ENCODE assay signal across 26 cellular contexts in genomic region chr12:95213119-95213518, GRCh38. TPM values are rescaled to one million over a fixed set of nuclear protein-coding genes. Genes with fewer than 3 reads are reported as not detected.
DNase-seq lines count a peak whose midpoint lies in the region; ATAC-seq and TF ChIP-seq lines count a peak whose summit lies in the region.
"Had no signal": no experiment of that assay in that cellular context is flagged by ENCODE, and none has a peak within 500 bp of the region (broad histone marks: within the 10 kb centered on the region; RNA-seq: fewer than 3 reads in every experiment).

No MANE protein-coding gene starts in this region.

- no peak for TF ChIP-seq CTCF in GM12864 (IDR thresholded peaks at IDR 0.05; ENCODE audit: low read depth, low read length, missing control alignments)
- TF ChIP-seq CTCF in mucosa of descending colon (IDR thresholded peaks at IDR 0.05), result no peak

- peaks cover 3% of the 10 kb centered on the region for H3K27me3 Mint-ChIP-seq in activated T-helper 17 cell treated with anti-CD3 and anti-CD28 coated beads, Interleukin-2, amount 50 U/mL, for 72 hours

- no peak overlapping the region for H2BK120ac ChIP-seq in mesendoderm (ENCODE audit: low read depth, low read length)

- H3K79me2 ChIP-seq in mesendoderm (ENCODE audit: control insufficient read depth, insufficient read depth, low read length), result peaks cover 41% of the 10 kb centered on the region

- ATAC-seq in activated T-helper 17 cell treated with anti-CD3 and anti-CD28 coated beads, Interleukin-2, amount 50 U/mL, for 72 hours (replicated peaks), result no peak
- ATAC-seq in mucosa of descending colon, result no peak
- ATAC-seq: activated naive CD4-positive, alpha-beta T cell treated with anti-CD3 and anti-CD28 coated beads, Interleukin-2, amount 50 U/mL, for 72 hours; gastroesophageal sphincter; left lobe of liver; naive thymus-derived CD4-positive, alpha-beta T cell; stimulated activated naive CD8-positive, alpha-beta T cell treated with anti-CD3 and anti-CD28 coated beads, Interleukin-15, amount 100 ng/mL, for 72 hours had no signal

- intact Hi-C loops in mucosa of descending colon (cut with DNase I, micrococcal nuclease), result no loop called here

- no peak overlapping the region for H2BK15ac ChIP-seq in mesendoderm (replicated peaks; ENCODE audit: low read depth)

- no peaks in the 10 kb centered on the region for H3K9me3 ChIP-seq in mucosa of descending colon
- H3K9me3 ChIP-seq: gastroesophageal sphincter, thyroid gland had no signal

- no peak overlapping the region for H3K23ac ChIP-seq in mesendoderm (ENCODE audit: low read length)

- H3K4me1 ChIP-seq in rectal smooth muscle tissue (ENCODE audit: control insufficient read depth, insufficient read depth, low read length), result peaks cover 10% of the 10 kb centered on the region
- peaks cover 2% of the 10 kb centered on the region for H3K4me1 ChIP-seq in mesendoderm (ENCODE audit: control insufficient read depth, low read depth, low read length)
- no peaks in the 10 kb centered on the region for H3K4me1 ChIP-seq in mucosa of descending colon (ENCODE audit: low read depth)

- H3K4ac ChIP-seq in mesendoderm (ENCODE audit: low read depth, low read length), result no peak overlapping the region

- no peak for DNase-seq in GM12864 (ENCODE audit: low read depth)
- DNase-seq in SK-N-DZ (ENCODE audit: low spot score), result peak; percentile 61
- DNase-seq in epithelial cell of prostate (ENCODE audit: low read depth, low spot score), result no peak
- no peak for DNase-seq in mesendoderm
- DNase-seq in mucosa of descending colon, result no peak
- DNase-seq: activated CD4-positive, alpha-beta T cell treated with anti-CD3 and anti-CD28 coated beads, Interleukin-2, amount 50 U/mL, for 48 hours; C1 segment of cervical spinal cord; cortex of kidney; DND-41; HFFc6; hypothalamus; naive thymus-derived CD4-positive, alpha-beta T cell; NCI-H1694; NCI-H2171 treated with DMSO at 0.1 percent for 48 hours; NCI-H526 treated with DMSO at 0.1 percent for 48 hours; stimulated activated naive CD8-positive, alpha-beta T cell treated with anti-CD3 and anti-CD28 coated beads, Interleukin-15, amount 100 ng/mL, for 72 hours; T-helper 1 cell; thyroid gland had no signal

- no peak overlapping the region for H2AK5ac ChIP-seq in mesendoderm (ENCODE audit: low read length)

- H3K4me1 Mint-ChIP-seq in activated T-helper 17 cell treated with anti-CD3 and anti-CD28 coated beads, Interleukin-2, amount 50 U/mL, for 72 hours, result peaks cover 6% of the 10 kb centered on the region

- H4K8ac ChIP-seq in mesendoderm (ENCODE audit: low read depth, low read length), result no peak overlapping the region

- H3K18ac ChIP-seq in mesendoderm (ENCODE audit: low read length), result no peak overlapping the region

- H3K27me3 ChIP-seq in rectal smooth muscle tissue (ENCODE audit: control insufficient read depth, insufficient read depth, low read length) (no peaks in the 10 kb centered on the region), mesendoderm (ENCODE audit: insufficient read depth, low read length, poor library complexity) (no peaks in the 10 kb centered on the region)
- H3K27me3 ChIP-seq: gastroesophageal sphincter, thyroid gland had no signal

- H2BK5ac ChIP-seq in mesendoderm (ENCODE audit: low read length), result no peak overlapping the region

- no peak overlapping the region for H3K4me2 ChIP-seq in mesendoderm (ENCODE audit: low read length)

- peaks cover 7% of the 10 kb centered on the region for H3K79me1 ChIP-seq in mesendoderm (ENCODE audit: low read length)

- H3K36me3 ChIP-seq in rectal smooth muscle tissue (ENCODE audit: control insufficient read depth, insufficient read depth, low read length) (peaks cover 5% of the 10 kb centered on the region), mesendoderm (ENCODE audit: control insufficient read depth, insufficient read depth, low read length) (no peaks in the 10 kb centered on the region), mucosa of descending colon (ENCODE audit: low read depth) (no peaks in the 10 kb centered on the region)
- H3K36me3 ChIP-seq: gastroesophageal sphincter, thyroid gland had no signal

- WGBS in mesendoderm (ENCODE audit: extremely low coverage, insufficient coverage, low lambda C conversion rate), result no CpG with 5 or more reads among the region's 4 CpGs

- H3K9ac ChIP-seq in rectal smooth muscle tissue (ENCODE audit: low read length), result no peak overlapping the region
- H3K9ac ChIP-seq in mesendoderm (ENCODE audit: low read length), result no peak overlapping the region
- H3K9ac ChIP-seq: GM23248 had no signal

- H4K5ac ChIP-seq in mesendoderm (ENCODE audit: low read length), result no peak overlapping the region

- H3K4me3 ChIP-seq in GM12864 (ENCODE audit: low read depth, low read length), result peak overlapping the region; percentile 47
- no peak overlapping the region for H3K4me3 ChIP-seq in rectal smooth muscle tissue (ENCODE audit: low read length)
- H3K4me3 ChIP-seq in mesendoderm (ENCODE audit: low read length), result no peak overlapping the region
- no peak overlapping the region for H3K4me3 ChIP-seq in mucosa of descending colon
- H3K4me3 ChIP-seq: gastroesophageal sphincter, GM23248, skin epidermis, thyroid gland had no signal

- peaks cover 6% of the 10 kb centered on the region for H3K36me3 Mint-ChIP-seq in activated T-helper 17 cell treated with anti-CD3 and anti-CD28 coated beads, Interleukin-2, amount 50 U/mL, for 72 hours (ENCODE audit: low read depth)

- H3K9me3 Mint-ChIP-seq in activated T-helper 17 cell treated with anti-CD3 and anti-CD28 coated beads, Interleukin-2, amount 50 U/mL, for 72 hours, result no peaks in the 10 kb centered on the region
- H3K9me3 Mint-ChIP-seq: activated naive CD4-positive, alpha-beta T cell treated with anti-CD3 and anti-CD28 coated beads, Interleukin-2, amount 50 U/mL, for 72 hours; activated T-helper 1 cell treated with anti-CD3 and anti-CD28 coated beads, Interleukin-12 subunit alpha, Interleukin-12 subunit beta, Interleukin-2, Interleukin-4 antibody, amounts not matched to agents 30 ng/mL and 10 ng/mL and 1 ng/mL, durations not matched to agents 14 hours and 24 hours and 36 hours; HFFc6; stimulated activated naive CD8-positive, alpha-beta T cell treated with anti-CD3 and anti-CD28 coated beads, Interleukin-15, amount 100 ng/mL, for 72 hours had no signal

- H3K4me3 Mint-ChIP-seq in activated T-helper 17 cell treated with anti-CD3 and anti-CD28 coated beads, Interleukin-2, amount 50 U/mL, for 72 hours, result no peak overlapping the region
- H3K4me3 Mint-ChIP-seq: activated T-helper 1 cell treated with anti-CD3 and anti-CD28 coated beads, Interleukin-12 subunit alpha, Interleukin-12 subunit beta, Interleukin-2, Interleukin-4 antibody, amounts not matched to agents 30 ng/mL and 10 ng/mL and 1 ng/mL, durations not matched to agents 14 hours and 24 hours and 36 hours; HFFc6; naive thymus-derived CD4-positive, alpha-beta T cell; stimulated activated naive CD8-positive, alpha-beta T cell treated with anti-CD3 and anti-CD28 coated beads, Interleukin-15, amount 100 ng/mL, for 72 hours had no signal

- H3K27ac Mint-ChIP-seq in activated T-helper 17 cell treated with anti-CD3 and anti-CD28 coated beads, Interleukin-2, amount 50 U/mL, for 72 hours, result no peak overlapping the region
- H3K27ac Mint-ChIP-seq: activated naive CD4-positive, alpha-beta T cell treated with anti-CD3 and anti-CD28 coated beads, Interleukin-2, amount 50 U/mL, for 72 hours; activated T-helper 1 cell treated with anti-CD3 and anti-CD28 coated beads, Interleukin-12 subunit alpha, Interleukin-12 subunit beta, Interleukin-2, Interleukin-4 antibody, amounts not matched to agents 30 ng/mL and 10 ng/mL and 1 ng/mL, durations not matched to agents 14 hours and 24 hours and 36 hours; HFFc6; naive thymus-derived CD4-positive, alpha-beta T cell; stimulated activated naive CD8-positive, alpha-beta T cell treated with anti-CD3 and anti-CD28 coated beads, Interleukin-15, amount 100 ng/mL, for 72 hours had no signal

- H3K56ac ChIP-seq in mesendoderm (ENCODE audit: low read length), result no peak overlapping the region

- H3K27ac ChIP-seq in epithelial cell of prostate (peak overlapping the region; percentile 94), rectal smooth muscle tissue (ENCODE audit: low read depth, low read length) (peak overlapping the region; percentile 73), mesendoderm (ENCODE audit: low read depth, low read length) (no peak overlapping the region)
- H3K27ac ChIP-seq: GM23248 had no signal

RNA-seq across cellular contexts. Expression of gene FGD6, which starts 4.1 kb away (rescaled TPM):
- 8.5 and 10.7 TPM in 2 replicates for polyA plus RNA-seq in SK-N-DZ (2014; cell fraction: cytosol; rRNA removed)
- polyA plus RNA-seq in SK-N-DZ (2014; cell fraction: nucleus; rRNA removed), result 9.6 and 16.9 TPM in 2 replicates
- 1 to 10 TPM; 1.4 to 2.6 TPM for total RNA-seq in activated T-helper 17 cell treated with anti-CD3 and anti-CD28 coated beads, Interleukin-2, amount 50 U/mL, for 72 hours
- 8.6 TPM for polyA plus RNA-seq in mesendoderm (2013, experiment 1 of 2)
- polyA plus RNA-seq in mesendoderm (2013, experiment 2 of 2), result 8.7 TPM
- total RNA-seq in mucosa of descending colon, result 10 to 100 TPM; 20.5 to 52.1 (median 24.2) TPM

RNA-seq across cellular contexts. Expression of gene VEZT, which starts 4.5 kb away (rescaled TPM):
- 92.2 and 93.8 TPM in 2 replicates for polyA plus RNA-seq in SK-N-DZ (2014; cell fraction: cytosol; rRNA removed)
- polyA plus RNA-seq in SK-N-DZ (2014; cell fraction: nucleus; rRNA removed), result 72.4 and 76.2 TPM in 2 replicates
- total RNA-seq in activated T-helper 17 cell treated with anti-CD3 and anti-CD28 coated beads, Interleukin-2, amount 50 U/mL, for 72 hours, result 10 to 100 TPM; 42.9 to 49.3 TPM
- 45.3 TPM for polyA plus RNA-seq in mesendoderm (2013, experiment 1 of 2)
- polyA plus RNA-seq in mesendoderm (2013, experiment 2 of 2), result 45.4 TPM
- 10 to 100 TPM; 58.4 to 72.8 (median 61.6) TPM for total RNA-seq in mucosa of descending colon

Comparison
In these comparisons a context has a peak if more than half of its experiments do, and no peak if none do; other contexts are left out.
1. RNA of gene FGD6, which starts 4.1 kb away (total RNA-seq): 20.5 to 52.1 TPM in mucosa of descending colon; 1.4 to 2.6 TPM in activated T-helper 17 cell treated with anti-CD3 and anti-CD28 coated beads, Interleukin-2, amount 50 U/mL, for 72 hours; every median in the first group is over 4 times any median in the second.